In the genomic region with DNA sequence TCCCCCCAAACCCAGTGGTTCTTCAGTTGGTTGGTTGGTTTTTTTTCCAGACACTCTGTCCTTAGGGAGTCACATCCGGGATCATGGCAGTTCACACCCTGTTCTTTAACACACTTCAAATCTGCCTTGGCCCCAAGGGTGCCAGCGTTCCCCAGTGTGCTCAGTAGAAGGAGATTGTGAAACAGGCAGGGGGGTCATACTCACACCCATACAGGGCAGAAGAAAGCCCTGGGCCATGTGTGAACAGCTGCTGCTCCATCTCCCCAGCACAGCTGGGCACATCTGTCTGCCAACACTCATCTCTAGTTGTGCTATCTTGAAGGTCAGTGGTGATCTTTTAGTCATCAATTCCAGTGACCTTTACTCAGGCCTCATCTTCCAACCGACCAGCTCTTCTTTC, we compare ENCODE assay signal across 22 cellular contexts.
DNase-seq lines count a peak whose midpoint lies in the region; ATAC-seq, FAIRE-seq and TF ChIP-seq lines count a peak whose summit lies in the region.
"Had no signal": no experiment of that assay in that cellular context is flagged by ENCODE, and none has a peak within 500 bp of the region (broad histone marks: within the 10 kb centered on the region; RNA-seq: fewer than 3 reads in every experiment).

No MANE protein-coding gene starts in this region.

- TF ChIP-seq POLR2A in GM12892 (IDR thresholded peaks at IDR 0.05; ENCODE audit: low read depth, low read length): no peak

- intact Hi-C loops in sciatic nerve (cut with DNase I): no loop called here

- FAIRE-seq in GM12892 (lab: Jason Lieb, UNC): peak; percentile 42
- FAIRE-seq: H54, HepG2, islet of Langerhans had no signal

- DNase-seq in GM12892 (ENCODE audit: insufficient read length): no peak
- peak; percentile 69 for DNase-seq in LHCN-M2 (ENCODE audit: low read depth)
- peak; percentile 54 to 64 for DNase-seq in foreskin fibroblast
- DNase-seq in sciatic nerve (ENCODE audit: low spot score): no peak
- DNase-seq in iPS-NIHi11 (ENCODE audit: low spot score): no peak
- DNase-seq: activated CD4-positive, alpha-beta T cell treated with anti-CD3 and anti-CD28 coated beads for 1 hour; activated effector memory CD4-positive, alpha-beta T cell treated with anti-CD3 and anti-CD28 coated beads, Interleukin-2, amount 50 U/mL, for 16 hours; amygdala; caudate nucleus; dermis blood vessel endothelial cell; DMS79; hippocampal formation; naive B cell; NCI-H1417; Peyer's patch had no signal

- ATAC-seq in sciatic nerve (peak; percentile 66), HG03457 (IDR thresholded peaks at IDR 0.05; ENCODE audit: unreplicated experiment) (no peak), HG03039 (IDR thresholded peaks at IDR 0.05; ENCODE audit: unreplicated experiment) (no peak)
- ATAC-seq: HepG2, SK-N-SH treated with all-trans-retinoic acid at 6 μM for 48 hours had no signal

- TF ChIP-seq CTCF in foreskin fibroblast (IDR thresholded peaks at IDR 0.05; ENCODE audit: low read depth, low read length): no peak

- H3K4me3 ChIP-seq in foreskin fibroblast (ENCODE audit: low read depth in 1 of 2, low read length in 2 of 2): no peak overlapping the region
- H3K4me3 ChIP-seq: Peyer's patch, thoracic aorta had no signal

Comparison
In these comparisons a context has a peak if more than half of its experiments do, and no peak if none do; other contexts are left out.
1. DNase-seq: peak in LHCN-M2 (single experiment) and foreskin fibroblast (2 of 2); none in GM12892 (single experiment), sciatic nerve (single experiment) and iPS-NIHi11 (single experiment).